9 cellular contexts compared by ENCODE assay signal in the genomic region with DNA sequence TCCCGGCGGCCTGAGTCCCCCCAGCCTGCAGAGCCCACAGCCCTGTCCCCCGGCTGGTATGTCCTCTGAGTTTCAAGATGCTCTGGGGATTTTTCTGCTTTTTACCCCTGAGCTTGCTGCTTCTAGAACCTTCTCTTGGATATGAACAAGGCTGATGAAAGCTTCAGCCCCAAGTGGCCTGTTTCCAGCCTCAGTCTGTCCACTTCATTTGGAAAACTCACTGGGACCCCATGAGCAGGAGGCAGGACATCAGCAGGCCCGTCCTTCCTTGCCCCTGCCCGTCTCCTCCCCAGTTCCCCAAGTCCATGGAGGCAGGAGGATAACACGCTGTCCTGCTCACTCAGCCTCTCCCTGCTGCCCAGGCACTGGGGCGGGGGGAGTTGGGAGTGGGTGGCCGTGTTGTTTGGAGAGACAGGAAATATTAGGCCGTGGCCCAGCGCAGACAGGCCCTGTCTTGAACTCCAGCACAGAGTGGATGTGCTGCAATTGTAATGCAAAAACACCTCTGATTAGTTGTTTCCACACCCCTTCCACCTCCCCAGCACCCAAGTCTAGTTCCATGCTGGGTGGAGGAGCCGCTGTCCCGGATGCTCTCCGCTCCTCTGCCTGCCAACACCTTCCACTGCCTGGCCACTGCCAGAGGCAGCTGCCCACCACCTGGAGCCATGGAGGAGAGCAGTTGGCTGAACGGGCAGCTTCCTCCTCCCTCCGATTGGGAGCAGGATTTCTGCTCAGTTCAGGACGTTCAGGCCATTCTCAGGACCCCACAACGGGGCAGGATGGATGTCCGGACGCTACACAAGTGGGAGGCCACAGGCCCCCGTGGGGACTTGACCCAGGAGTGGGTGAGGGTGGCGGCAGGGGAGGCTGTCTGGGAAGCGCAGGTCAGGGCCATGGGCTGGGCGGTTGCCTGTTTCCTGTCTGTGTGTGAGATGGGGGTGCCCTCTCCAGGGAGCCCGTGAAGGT.
DNase-seq lines count a peak whose midpoint lies in the region; ATAC-seq and TF ChIP-seq lines count a peak whose summit lies in the region.
"Had no signal": no experiment of that assay in that cellular context is flagged by ENCODE, and none has a peak within 500 bp of the region (broad histone marks: within the 10 kb centered on the region; RNA-seq: fewer than 3 reads in every experiment).

No MANE protein-coding gene starts in this region.

- intact Hi-C loops in ascending aorta (cut with DNase I): loop anchor here (1.0 to 2.0 kb wide), 4 partner anchors 25 to 214 kb away; no protein-coding TSS in a partner anchor

- no peaks in the 10 kb centered on the region for H3K27me3 ChIP-seq in ascending aorta
- no peaks in the 10 kb centered on the region for H3K27me3 ChIP-seq in stomach smooth muscle (ENCODE audit: control insufficient read depth in 1 of 2, insufficient read depth in 2 of 2, low read length in 2 of 2)

- H3K4me1 ChIP-seq in ascending aorta: peaks cover 14 to 19% of the 10 kb centered on the region in 2 donors
- H3K4me1 ChIP-seq in stomach smooth muscle (ENCODE audit: control insufficient read depth, insufficient read depth, low read length): peaks cover 40% of the 10 kb centered on the region

- peak overlapping the region; percentile 9 to 42 for H3K9ac ChIP-seq in stomach smooth muscle (ENCODE audit: low read length in 2 of 2)
- H3K9ac ChIP-seq: KMS-11 had no signal

- H3K4me3 ChIP-seq in HFF-Myc (replicated peaks; ENCODE audit: low read depth, low read length): peak overlapping the region; percentile 19; the same call in 1 of the 2 replicates
- H3K4me3 ChIP-seq in ascending aorta: peak overlapping the region in 1 of 2 donors; percentile 42
- peak overlapping the region; percentile 41 to 47 for H3K4me3 ChIP-seq in stomach smooth muscle (ENCODE audit: low read length in 2 of 2)

- peak overlapping the region; percentile 77 to 82 for H3K27ac ChIP-seq in ascending aorta
- H3K27ac ChIP-seq in stomach smooth muscle (ENCODE audit: low read length): peak overlapping the region; percentile 80
- H3K27ac ChIP-seq: KMS-11 had no signal

- TF ChIP-seq CTCF in HFF-Myc (IDR thresholded peaks at IDR 0.05; ENCODE audit: low read depth, low read length, missing control alignments): no peak
- TF ChIP-seq CTCF in ascending aorta (IDR thresholded peaks at IDR 0.05): no peak

- DNase-seq in HFF-Myc (ENCODE audit: extremely low read depth, low read depth) (peak; percentile 39), ascending aorta (ENCODE audit: low spot score in 2 of 2) (peak in 1 of 2 donors; percentile 65), islet precursor cell (peak; percentile 68), NOMO-1 treated with DMSO at 0.1 percent for 48 hours (lab: John Stamatoyannopoulos, UW; ENCODE audit: unreplicated experiment) (no peak)
- no peak for DNase-seq in activated CD4-positive, alpha-beta T cell treated with anti-CD3 and anti-CD28 coated beads for 48 hours
- DNase-seq in activated CD4-positive, alpha-beta T cell treated with anti-CD3 and anti-CD28 coated beads for 1 hour: no peak

- H3K36me3 ChIP-seq in ascending aorta (no peaks in the 10 kb centered on the region), stomach smooth muscle (ENCODE audit: control insufficient read depth in 2 of 2, insufficient read depth in 2 of 2, low read length in 2 of 2) (no peaks in the 10 kb centered on the region)

- ATAC-seq in GM21576 (IDR thresholded peaks at IDR 0.05; ENCODE audit: unreplicated experiment): no peak

- H3K9me3 ChIP-seq in ascending aorta (no peaks in the 10 kb centered on the region), stomach smooth muscle (ENCODE audit: control insufficient read depth in 2 of 2, low read length in 2 of 2) (peaks cover 0 to 3% of the 10 kb centered on the region in 2 donors)

Comparison
In these comparisons a context has a peak if more than half of its experiments do, and no peak if none do; other contexts are left out.
1. DNase-seq: peak in HFF-Myc (single experiment) and islet precursor cell (single experiment); none in activated CD4-positive, alpha-beta T cell treated with anti-CD3 and anti-CD28 coated beads for 48 hours (single experiment), activated CD4-positive, alpha-beta T cell treated with anti-CD3 and anti-CD28 coated beads for 1 hour (single experiment) and NOMO-1 treated with DMSO at 0.1 percent for 48 hours (single experiment).